ENCODE assay signal across 1 cellular context in genomic region chr2:80370375-80371009, GRCh38.
A peak's percentile ranks its signal among the peaks of the same experiment; 100 is the strongest.
TF ChIP-seq lines count a peak whose summit lies in the region.

No MANE protein-coding gene starts in this region.

TF ChIP-seq in K562, 482 proteins besides CTCF, POLR2A, EP300 and RAD21 (continued from another document and continues in another):
- TF ChIP-seq ZBTB40 (IDR thresholded peaks at IDR 0.05): no peak
- no peak for TF ChIP-seq ZBTB40 (CRISPR knock-in tag; IDR thresholded peaks at IDR 0.05)
- TF ChIP-seq MGA (IDR thresholded peaks at IDR 0.05): no peak
- TF ChIP-seq TCF15 (CRISPR knock-in tag; IDR thresholded peaks at IDR 0.05): no peak
- TF ChIP-seq ZNF24 (IDR thresholded peaks at IDR 0.05): no peak
- peak; percentile 89 for TF ChIP-seq ZEB2 (IDR thresholded peaks at IDR 0.05)
- TF ChIP-seq MAFK (IDR thresholded peaks at IDR 0.05; ENCODE audit: low read length): no peak
- TF ChIP-seq CEBPG (CRISPR knock-in tag; IDR thresholded peaks at IDR 0.05): no peak
- no peak for TF ChIP-seq CEBPG (tag; conservative IDR thresholded peaks at IDR 0.05 in 1 of 2, IDR thresholded peaks at IDR 0.05 in 1 of 2)
- no peak for TF ChIP-seq RNF219 (CRISPR knock-in tag; IDR thresholded peaks at IDR 0.05)
- TF ChIP-seq KHSRP (IDR thresholded peaks at IDR 0.05): 0 out of 2 replicates have a peak, but pooled peaks have one; percentile 44
- peak; percentile 94 for TF ChIP-seq SMARCA4 (IDR thresholded peaks at IDR 0.05)
- TF ChIP-seq CHCHD3 (CRISPR knock-in tag; IDR thresholded peaks at IDR 0.05): no peak
- TF ChIP-seq POLR2AphosphoS2 (IDR thresholded peaks at IDR 0.05; ENCODE audit: low read length): no peak
- peak; percentile 62 for TF ChIP-seq ZNF316 (IDR thresholded peaks at IDR 0.05)
- TF ChIP-seq CBX2 (IDR thresholded peaks at IDR 0.05; ENCODE audit: insufficient read depth, low read length, poor library complexity, severe bottlenecking): no peak
- no peak for TF ChIP-seq BRF2 (IDR thresholded peaks at IDR 0.05; ENCODE audit: borderline replicate concordance, insufficient read depth, insufficient read length)
- no peak for TF ChIP-seq ETS1 (conservative IDR thresholded peaks at IDR 0.05; ENCODE audit: control insufficient read depth, low read depth, low read length)
- peak; percentile 59; the same call in 1 of the 2 replicates for TF ChIP-seq ATF7 (IDR thresholded peaks at IDR 0.05)
- 0 out of 4 replicates have a peak, but pooled peaks of 1 of the 2 experiments have one; percentile 14 for TF ChIP-seq MNT (conservative IDR thresholded peaks at IDR 0.05)
- no peak for TF ChIP-seq ZNF124 (CRISPR knock-in tag; IDR thresholded peaks at IDR 0.05)
- TF ChIP-seq C11orf30 (IDR thresholded peaks at IDR 0.05; ENCODE audit: low read depth): peak; percentile 67
- TF ChIP-seq ZNF766 (CRISPR knock-in tag; conservative IDR thresholded peaks at IDR 0.05): 0 out of 2 replicates have a peak, but pooled peaks have one; percentile 35
- TF ChIP-seq U2AF2 (optimal IDR thresholded peaks at IDR 0.05; ENCODE audit: low read depth, low read length): no peak
